Comparison of ENCODE assay signal across 12 cellular contexts in the genomic region with DNA sequence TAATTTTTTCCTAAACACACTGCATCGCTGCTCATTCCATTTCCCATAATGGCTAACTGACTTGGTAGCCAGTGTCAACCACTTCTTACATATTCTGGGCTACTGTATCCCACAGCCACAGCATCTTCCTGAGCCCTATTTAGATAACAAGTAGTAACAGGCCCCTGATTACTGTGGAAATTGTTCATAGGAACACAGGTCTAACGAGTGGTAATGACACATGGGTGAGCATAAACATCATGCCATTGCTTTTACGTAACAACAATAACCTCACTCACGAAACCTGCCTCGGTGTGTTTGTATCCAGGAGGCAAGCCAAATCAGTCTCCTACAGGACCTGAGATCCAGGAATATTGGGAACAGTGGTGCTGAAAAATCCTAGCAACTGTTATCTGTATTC.
"Had no signal": no experiment of that assay in that cellular context is flagged by ENCODE, and none has a peak within 500 bp of the region (broad histone marks: within the 10 kb centered on the region; RNA-seq: fewer than 3 reads in every experiment).

No MANE protein-coding gene starts in this region.

- ATAC-seq: effector memory CD8-positive, alpha-beta T cell; heart left ventricle; left lobe of liver; natural killer cell; sciatic nerve had no signal

- H3K9me3 ChIP-seq: heart left ventricle, stomach had no signal

- H3K4me1 ChIP-seq: heart left ventricle, stomach had no signal

- H3K27me3 ChIP-seq: heart left ventricle, stomach had no signal

- H3K36me3 ChIP-seq: heart left ventricle, stomach had no signal

- H3K27ac ChIP-seq: heart left ventricle, stomach had no signal

- DNase-seq: effector memory CD8-positive, alpha-beta T cell; erythroblast; heart left ventricle; hippocampal formation; natural killer cell; posterior cingulate gyrus; stimulated activated CD4-positive, alpha-beta T cell treated with anti-CD3 and anti-CD28 coated beads, Interleukin-12 subunit alpha, Interleukin-12 subunit beta, amount 100 ng/mL, for 4 hours; stimulated activated naive CD4-positive, alpha-beta T cell; stomach; substantia nigra had no signal

- H3K4me3 ChIP-seq: heart left ventricle, stomach had no signal
